11 cellular contexts compared by ENCODE assay signal in genomic region chr3:49534581-49535495, GRCh38. TPM values are rescaled to one million over a fixed set of nuclear protein-coding genes. Genes with fewer than 3 reads are reported as not detected.
DNase-seq lines count a peak whose midpoint lies in the region; ATAC-seq, FAIRE-seq and TF ChIP-seq lines count a peak whose summit lies in the region.
"Had no signal": no experiment of that assay in that cellular context is flagged by ENCODE, and none has a peak within 500 bp of the region (broad histone marks: within the 10 kb centered on the region; RNA-seq: fewer than 3 reads in every experiment).

No MANE protein-coding gene starts in this region.

- POLR2A ChIA-PET in A549 (lab: Yijun Ruan, JAX): no interaction called here
- POLR2A ChIA-PET in CD8-positive, alpha-beta memory T cell (lab: Charles Lee): no interaction called here

- TF ChIP-seq RAD21 in A549 (conservative IDR thresholded peaks at IDR 0.05 in 1 of 2, IDR thresholded peaks at IDR 0.05 in 1 of 2): no peak

- no peak overlapping the region for H3K4me2 ChIP-seq in A549

- no peak overlapping the region for H3K27ac Mint-ChIP-seq in CD8-positive, alpha-beta memory T cell
- H3K27ac Mint-ChIP-seq: IgD-negative memory B cell had no signal

- CTCF ChIA-PET in A549 (lab: Yijun Ruan, JAX): interaction anchor here (0.7 to 7.5 kb wide), 2 partner anchors 136 kb away, joined by 3 to 210 read pairs; no protein-coding TSS in a partner anchor
- CTCF ChIA-PET in CD8-positive, alpha-beta memory T cell (lab: Charles Lee): interaction anchor here (2.6 to 6.1 kb wide), 2 partner anchors 137 kb away, joined by 10 to 185 read pairs; no protein-coding TSS in a partner anchor

- peaks cover 30 to 33% of the 10 kb centered on the region in 2 donors for H3K36me3 ChIP-seq in muscle layer of duodenum (ENCODE audit: control insufficient read depth in 1 of 2, insufficient read depth in 2 of 2, low read length in 2 of 2)
- H3K36me3 ChIP-seq in CD8-positive, alpha-beta memory T cell (ENCODE audit: insufficient read depth, low read length): peaks cover 10% of the 10 kb centered on the region

- H3K27me3 Mint-ChIP-seq in CD8-positive, alpha-beta memory T cell: peaks cover 0 to 1% of the 10 kb centered on the region in 2 donors
- H3K27me3 Mint-ChIP-seq: IgD-negative memory B cell; naive thymus-derived CD4-positive, alpha-beta T cell had no signal

- H3K9me3 ChIP-seq in A549 (no peaks in the 10 kb centered on the region), muscle layer of duodenum (ENCODE audit: control insufficient read depth in 1 of 2, low read length in 2 of 2) (no peaks in the 10 kb centered on the region)
- H3K9me3 ChIP-seq in CD8-positive, alpha-beta memory T cell (ENCODE audit: low read length): no peaks in the 10 kb centered on the region

- no peak overlapping the region for H3K4me3 ChIP-seq in A549
- no peak overlapping the region for H3K4me3 ChIP-seq in muscle layer of duodenum (ENCODE audit: low read depth in 1 of 2, low read length in 2 of 2)
- H3K4me3 ChIP-seq in CD8-positive, alpha-beta memory T cell (ENCODE audit: low read length): no peak overlapping the region

- H3K4me1 ChIP-seq in A549 (no peaks in the 10 kb centered on the region), muscle layer of duodenum (ENCODE audit: control insufficient read depth in 1 of 2, insufficient read depth in 2 of 2, low read length in 2 of 2) (peaks cover 0 to 16% of the 10 kb centered on the region in 2 donors)
- no peaks in the 10 kb centered on the region for H3K4me1 ChIP-seq in CD8-positive, alpha-beta memory T cell (ENCODE audit: insufficient read depth, low read length)

- peaks cover 0 to 43% (median 7%) of the 10 kb centered on the region in 3 donors for H3K36me3 Mint-ChIP-seq in CD8-positive, alpha-beta memory T cell
- H3K36me3 Mint-ChIP-seq: IgD-negative memory B cell had no signal

- TF ChIP-seq EP300 in A549 (IDR thresholded peaks at IDR 0.05): no peak

- no peak for TF ChIP-seq POLR2A in A549 (IDR thresholded peaks at IDR 0.05; ENCODE audit: low read length)

- WGBS in A549 (ENCODE audit: missing lambda C conversion rate): 85% methylated on average over 15 of the region's 16 CpGs

- no peak overlapping the region for H3K4me3 Mint-ChIP-seq in CD8-positive, alpha-beta memory T cell
- H3K4me3 Mint-ChIP-seq: IgD-negative memory B cell; naive thymus-derived CD4-positive, alpha-beta T cell had no signal

- DNase-seq in A549 (ENCODE audit: low read depth in 1 of 2, low spot score in 1 of 2) (peak in 1 of 2 experiments; percentile 24), NCI-H2029 (lab: John Stamatoyannopoulos, UW) (peak; percentile 85), cerebellar cortex (ENCODE audit: low spot score) (peak; percentile 77), H4 (ENCODE audit: low spot score) (no peak), KG1 (lab: John Stamatoyannopoulos, UW) (no peak)
- DNase-seq in CD8-positive, alpha-beta memory T cell: no peak
- DNase-seq: activated T-cell treated with anti-CD3 and anti-CD28 coated beads, Interleukin-2, amount 50 U/mL, for 1 hour; naive thymus-derived CD4-positive, alpha-beta T cell had no signal

- peaks cover 0 to 4% (median 2%) of the 10 kb centered on the region in 3 donors for H3K4me1 Mint-ChIP-seq in CD8-positive, alpha-beta memory T cell

- ATAC-seq in A549: no peak
- ATAC-seq in GM19023 (IDR thresholded peaks at IDR 0.05; ENCODE audit: unreplicated experiment): no peak
- ATAC-seq: naive thymus-derived CD4-positive, alpha-beta T cell had no signal

- FAIRE-seq in A549 (lab: Jason Lieb, UNC): no peak

- no peaks in the 10 kb centered on the region for H3K9me3 Mint-ChIP-seq in CD8-positive, alpha-beta memory T cell
- H3K9me3 Mint-ChIP-seq: IgD-negative memory B cell had no signal

- no peak for TF ChIP-seq CTCF in A549 (IDR thresholded peaks at IDR 0.05)

- no peak overlapping the region for H3K27ac ChIP-seq in A549
- peak overlapping the region; percentile 51 for H3K27ac ChIP-seq in muscle layer of duodenum (ENCODE audit: low read length)
- H3K27ac ChIP-seq in CD8-positive, alpha-beta memory T cell (ENCODE audit: low read depth, low read length): no peak overlapping the region

- no peaks in the 10 kb centered on the region for H3K27me3 ChIP-seq in muscle layer of duodenum (ENCODE audit: low read depth, low read length)
- H3K27me3 ChIP-seq in CD8-positive, alpha-beta memory T cell (ENCODE audit: insufficient read depth, low read length, poor library complexity, severe bottlenecking): no peaks in the 10 kb centered on the region

TF ChIP-seq in A549, 52 proteins besides CTCF, POLR2A, EP300 and RAD21:
- TF ChIP-seq MAFK (IDR thresholded peaks at IDR 0.05; ENCODE audit: partially characterized antibody) (peak; percentile 95), SREBF2 (IDR thresholded peaks at IDR 0.05) (no peak)

RNA-seq across cellular contexts. Expression of gene BSN, which starts 19.4 kb away (rescaled TPM):
- polyA plus RNA-seq in A549 (2011; rRNA removed) (0.04 and 0.05 TPM in 2 replicates), A549 (2017; fragmentation: RNase III; extraction: RNeasy Plus Mini Kit Qiagen cat#74134 plus additional on column Dnase treatment) (0.03 to 0.08 TPM (median 0.08 TPM) in 3 replicates)
- polyA plus RNA-seq in A549 (2012; cell fraction: cytosol; rRNA removed): 0.05 and 0.09 TPM in 2 replicates
- polyA plus RNA-seq in A549 (2012; cell fraction: nucleus; rRNA removed): 0.17 and 0.20 TPM in 2 replicates
- polyA minus RNA-seq in A549 (2011; rRNA and poly(A)+ RNA removed): 0.08 and 0.10 TPM in 2 replicates
- total RNA-seq in CD8-positive, alpha-beta memory T cell: under 1 TPM; 0.33 to 0.46 TPM
- polyA plus RNA-seq in CD8-positive, alpha-beta memory T cell: not detected
- 0.04 and 0.16 TPM in 2 replicates for total RNA-seq in H4 (2014; rRNA removed; shearing (Covaris generic))
- polyA plus RNA-seq: naive thymus-derived CD4-positive, alpha-beta T cell had no signal

Comparison
In these comparisons a context has a peak if more than half of its experiments do, and no peak if none do; other contexts are left out.
1. DNase-seq: peak in NCI-H2029 (single experiment) and cerebellar cortex (single experiment); none in CD8-positive, alpha-beta memory T cell (0 of 5), H4 (single experiment) and KG1 (single experiment).